In the genomic region with DNA sequence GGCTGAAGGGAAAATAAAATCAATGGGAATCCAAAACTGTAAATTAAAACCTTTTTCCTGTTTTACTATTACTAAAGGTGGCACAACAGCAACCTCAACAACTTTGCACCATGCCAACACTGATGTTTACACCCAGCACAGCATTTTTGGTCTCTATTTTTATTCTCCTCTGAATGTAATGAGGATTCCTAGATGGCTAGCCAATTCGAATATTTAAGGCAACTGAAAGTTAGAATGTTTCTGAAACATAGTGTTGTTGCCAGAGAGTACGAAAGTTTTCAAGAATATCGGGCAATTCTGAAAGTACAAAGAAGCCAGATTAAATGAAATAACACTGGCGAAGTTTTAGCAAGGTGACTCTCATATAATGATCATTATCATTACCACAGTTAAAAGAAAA, we compare ENCODE assay signal across 36 cellular contexts. TPM values are rescaled to one million over a fixed set of nuclear protein-coding genes. Genes with fewer than 3 reads are reported as not detected.
"Had no signal": no experiment of that assay in that cellular context is flagged by ENCODE, and none has a peak within 500 bp of the region (broad histone marks: within the 10 kb centered on the region; RNA-seq: fewer than 3 reads in every experiment).

No MANE protein-coding gene starts in this region.

- DNase-seq: Karpas-422, Kasumi-1, MG63, MV-4-11, NCI-H1048, NCI-H1092, NCI-H1092 treated with DMSO at 0.1 percent for 48 hours, NCI-H1105, NCI-H1105 treated with DMSO at 0.1 percent for 48 hours, NCI-H1417, NCI-H1417 treated with DMSO at 0.1 percent for 48 hours, NCI-H1436, NCI-H1436 treated with DMSO at 0.1 percent for 48 hours, NCI-H146, NCI-H1694, NCI-H1694 treated with DMSO at 0.1 percent for 48 hours, NCI-H187, NCI-H187 treated with DMSO at 0.1 percent for 48 hours, NCI-H1930, NCI-H2029, NCI-H2029 treated with DMSO at 0.1 percent for 48 hours, NCI-H2081, NCI-H2081 treated with DMSO at 0.1 percent for 48 hours, NCI-H2107, NCI-H2171, NCI-H2171 treated with DMSO at 0.1 percent for 48 hours, NCI-H2227 treated with DMSO at 0.1 percent for 48 hours, NCI-H226, NCI-H345, NCI-H446, NCI-H446 treated with DMSO at 0.1 percent for 48 hours, NCI-H510A, NCI-H510A treated with DMSO at 0.1 percent for 48 hours, NCI-H524 had no signal

- H3K9me3 ChIP-seq: MG63 had no signal

- H3K4me3 ChIP-seq: MG63 had no signal

- H3K27me3 ChIP-seq: MG63 had no signal

- H3K36me3 ChIP-seq: MG63 had no signal

RNA-seq across cellular contexts. Expression of a gene that starts 40.7 kb away (rescaled TPM):
- total RNA-seq: LHCN-M2, M059J had no signal
